Comparison of ENCODE assay signal across 8 cellular contexts in the genomic region with DNA sequence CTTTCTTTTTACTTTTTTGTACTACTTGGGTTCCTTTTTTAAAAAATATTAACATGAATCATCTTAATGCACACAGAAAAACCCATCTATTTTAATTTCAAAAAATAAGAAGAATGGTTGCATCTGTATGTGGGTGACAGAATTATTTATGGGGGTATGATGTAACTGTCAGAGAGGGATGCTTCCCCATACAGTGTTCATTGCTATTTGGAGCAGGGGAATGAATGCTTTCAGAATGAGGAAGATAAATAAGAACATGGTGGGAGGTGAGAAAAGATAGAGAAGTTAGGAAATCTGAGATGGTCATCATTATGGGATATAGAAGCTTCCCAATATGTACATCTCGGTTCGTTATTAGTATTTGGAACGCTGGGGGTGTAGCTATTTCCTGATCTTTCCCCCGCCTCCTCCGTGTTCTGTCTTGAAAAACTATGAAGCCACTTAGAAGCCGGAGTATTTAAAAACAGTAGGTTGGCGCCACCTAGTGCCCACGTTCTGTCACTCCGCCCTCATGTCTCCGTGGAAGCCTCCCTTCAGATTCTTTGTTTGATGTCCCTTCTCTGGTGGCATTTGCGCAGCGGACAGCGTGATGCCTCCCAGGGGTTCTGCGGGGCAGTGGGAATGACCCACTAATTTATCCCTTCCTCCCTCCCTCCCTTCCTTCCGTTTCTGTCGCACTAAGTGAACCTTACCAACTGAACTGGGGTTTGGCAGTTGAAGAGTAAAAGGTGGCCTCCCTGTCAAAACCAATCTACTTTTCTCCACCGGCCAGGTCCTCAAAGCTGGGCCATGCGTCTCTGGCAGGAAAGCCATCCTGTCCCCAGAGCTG.
A peak's percentile ranks its signal among the peaks of the same experiment; 100 is the strongest.
DNase-seq lines count a peak whose midpoint lies in the region; ATAC-seq and TF ChIP-seq lines count a peak whose summit lies in the region.

No MANE protein-coding gene starts in this region.

- peak; percentile 65 for TF ChIP-seq CTCF in WI38 (IDR thresholded peaks at IDR 0.05; ENCODE audit: low read depth, low read length)
- peak; percentile 75 for TF ChIP-seq CTCF in cardiac fibroblast (IDR thresholded peaks at IDR 0.05; ENCODE audit: low read depth, low read length)

- no peak overlapping the region for H3K4me3 ChIP-seq in WI38 (ENCODE audit: low read depth, low read length)
- H3K4me3 ChIP-seq in cardiac fibroblast (replicated peaks in 1 of 2; ENCODE audit: low read depth in 2 of 2, low read length in 2 of 2): no peak overlapping the region

- peak; percentile 78 for ATAC-seq in HG02973 (IDR thresholded peaks at IDR 0.05; ENCODE audit: unreplicated experiment)

- DNase-seq in activated gamma-delta T cell treated with Interleukin-2 at 50 U/mL for 16 hours (peak; percentile 43), activated gamma-delta T cell (lab: John Stamatoyannopoulos, UW) (no peak), NCI-H2171 treated with DMSO at 0.1 percent for 48 hours (lab: John Stamatoyannopoulos, UW) (peak; percentile 75), cardiac fibroblast (ENCODE audit: low read depth in 2 of 2) (peak; percentile 85 to 87), kidney tubule cell (ENCODE audit: low spot score) (peak; percentile 83)
- DNase-seq in stimulated activated CD4-positive, alpha-beta T cell treated with anti-CD3 and anti-CD28 coated beads, Interleukin-2, amount 100 ng/mL, for 24 hours: peak; percentile 71 to 74
